In the genomic region with DNA sequence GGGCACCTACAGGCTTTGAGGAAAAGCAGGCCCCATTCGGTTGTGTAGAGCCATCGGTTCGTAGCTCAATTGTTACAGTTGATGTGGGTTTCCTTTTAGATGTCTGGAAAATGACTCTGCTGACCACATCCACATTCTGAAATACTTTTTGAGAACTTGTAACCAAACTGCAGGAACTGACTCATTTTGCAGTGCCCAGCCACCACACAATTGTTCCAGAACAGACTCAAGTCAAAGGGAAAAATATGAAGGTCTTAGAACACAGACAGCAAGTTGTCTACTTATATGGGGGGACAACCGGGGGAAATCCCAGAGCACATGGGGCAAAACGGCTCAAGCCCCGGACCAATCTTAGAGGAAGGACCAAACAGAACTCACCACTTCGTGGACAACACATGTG, we compare ENCODE assay signal across 8 cellular contexts.
DNase-seq lines count a peak whose midpoint lies in the region; ATAC-seq and TF ChIP-seq lines count a peak whose summit lies in the region.

No MANE protein-coding gene starts in this region.

- no peak overlapping the region for H2AFZ ChIP-seq in Loucy (ENCODE audit: low read length)

- H3K9ac ChIP-seq in Loucy (ENCODE audit: low read depth, low read length, poor library complexity, severe bottlenecking) = peak overlapping the region; percentile 90

- no peak for TF ChIP-seq CTCF in C4-2B (conservative IDR thresholded peaks at IDR 0.05)
- TF ChIP-seq CTCF in Loucy (conservative IDR thresholded peaks at IDR 0.05; ENCODE audit: low read length) = no peak
- no peak for TF ChIP-seq CTCF in left lung (IDR thresholded peaks at IDR 0.05)

- peak overlapping the region; percentile 34; the same call in 1 of the 2 replicates for H3K27ac ChIP-seq in C4-2B
- H3K27ac ChIP-seq in left lung = peak overlapping the region; percentile 40 to 86

- H3K4me3 ChIP-seq in Loucy (ENCODE audit: low read length, poor library complexity, severe bottlenecking) = peak overlapping the region; percentile 78
- H3K4me3 ChIP-seq in left lung = no peak overlapping the region

- H3F3A ChIP-seq in Loucy (ENCODE audit: low read depth) = peaks cover 16% of the 10 kb centered on the region

- DNase-seq in activated T-cell treated with anti-CD3 and anti-CD28 coated beads, Interleukin-2, amount 50 U/mL, for 1 hour = peak; percentile 36
- DNase-seq in left lung (no peak), putamen (ENCODE audit: low spot score) (no peak), RPMI8226 (no peak)

- peaks cover 86% of the 10 kb centered on the region for H3K4me1 ChIP-seq in Loucy (ENCODE audit: insufficient read depth, low read length, poor library complexity, severe bottlenecking)
- H3K4me1 ChIP-seq in left lung = peaks cover 7 to 89% of the 10 kb centered on the region in 2 donors

- H3K9me3 ChIP-seq in Loucy (ENCODE audit: insufficient read depth, low read depth, low read length) (no peaks in the 10 kb centered on the region), left lung (no peaks in the 10 kb centered on the region)

- H3K4me2 ChIP-seq in Loucy (ENCODE audit: low read depth, low read length, poor library complexity, severe bottlenecking) = peak overlapping the region; percentile 94

- H3K27me3 ChIP-seq in Loucy (ENCODE audit: insufficient read depth, low read length, poor library complexity, severe bottlenecking) (no peaks in the 10 kb centered on the region), left lung (no peaks in the 10 kb centered on the region)

- no peaks in the 10 kb centered on the region for H4K20me1 ChIP-seq in Loucy (ENCODE audit: insufficient read depth, low read length, poor library complexity, severe bottlenecking)

- peaks cover 80% of the 10 kb centered on the region for H3K79me2 ChIP-seq in Loucy (ENCODE audit: insufficient read depth, low read length)

- ATAC-seq in GM21360 (IDR thresholded peaks at IDR 0.05; ENCODE audit: unreplicated experiment) = peak; percentile 31
- ATAC-seq in left lung = peak; percentile 43
- ATAC-seq in HG03521 (IDR thresholded peaks at IDR 0.05; ENCODE audit: unreplicated experiment) = no peak

- H3K36me3 ChIP-seq in Loucy (ENCODE audit: insufficient read depth, low read length) (no peaks in the 10 kb centered on the region), left lung (peaks cover 0 to 4% of the 10 kb centered on the region in 2 donors)

- no peaks in the 10 kb centered on the region for H3K9me2 ChIP-seq in Loucy (replicated peaks; ENCODE audit: low read depth, low read length)

- intact Hi-C loops in left lung (cut with DNase I) = loop anchor here in 1 of 2 donors (10.0 kb wide), 1 partner anchor 244 kb away; no protein-coding TSS in a partner anchor
